Comparison of ENCODE assay signal across 15 cellular contexts in genomic region chr11:63764201-63764711, GRCh38. TPM values are rescaled to one million over a fixed set of nuclear protein-coding genes. Genes with fewer than 3 reads are reported as not detected.
A peak's percentile ranks its signal among the peaks of the same experiment; 100 is the strongest.
DNase-seq lines count a peak whose midpoint lies in the region; ATAC-seq and TF ChIP-seq lines count a peak whose summit lies in the region.
"Had no signal": no experiment of that assay in that cellular context is flagged by ENCODE, and none has a peak within 500 bp of the region (broad histone marks: within the 10 kb centered on the region; RNA-seq: fewer than 3 reads in every experiment).

No MANE protein-coding gene starts in this region.

- H3K4me2 ChIP-seq in mesendoderm (ENCODE audit: low read length), result no peak overlapping the region

- TF ChIP-seq CTCF in esophagus squamous epithelium (IDR thresholded peaks at IDR 0.05) (no peak), thyroid gland (IDR thresholded peaks at IDR 0.05) (no peak), Peyer's patch (IDR thresholded peaks at IDR 0.05) (no peak)

- intact Hi-C loops in esophagus squamous epithelium (cut with DNase I), result loop anchor here (10.0 kb wide), 1 partner anchor 51 kb away; the partner anchor contains the start of gene SPINDOC
- intact Hi-C loops in thyroid gland (cut with DNase I), result loop anchor here (10.0 kb wide), 1 partner anchor 51 kb away; the partner anchor contains the start of gene SPINDOC

- WGBS in esophagus squamous epithelium, 2 donors, result 97% methylated on average over 7 of the region's 43 CpGs; no CpG with 5 or more reads in 1 of the 2 donors
- no CpG with 5 or more reads among the region's 43 CpGs for WGBS in mesendoderm (ENCODE audit: extremely low coverage, insufficient coverage, low lambda C conversion rate)
- 58% methylated on average over 7 of the region's 43 CpGs; no CpG with 5 or more reads in 1 of the 2 donors for WGBS in thyroid gland, 2 donors

- H4K8ac ChIP-seq in mesendoderm (ENCODE audit: low read depth, low read length), result no peak overlapping the region

- peaks cover 6% of the 10 kb centered on the region for H3K79me1 ChIP-seq in mesendoderm (ENCODE audit: low read length)

- DNase-seq in esophagus squamous epithelium (lab: John Stamatoyannopoulos, UW) (no peak), mesendoderm (no peak), thyroid gland (no peak), Peyer's patch (no peak), NCI-H2029 treated with DMSO at 0.1 percent for 48 hours (lab: John Stamatoyannopoulos, UW) (no peak)
- DNase-seq: activated effector memory CD4-positive, alpha-beta T cell treated with Interleukin-2 at 50 U/mL for 16 hours; GOT3; mammary epithelial cell; NCI-H774; stimulated activated CD4-positive, alpha-beta T cell treated with anti-CD3 and anti-CD28 coated beads, Interleukin-1b, Interleukin-23, amount 100 ng/mL, for 48 hours had no signal

- H3K23ac ChIP-seq in mesendoderm (ENCODE audit: low read length), result no peak overlapping the region

- no peak overlapping the region for H2BK120ac ChIP-seq in mesendoderm (ENCODE audit: low read depth, low read length)

- peaks cover 45% of the 10 kb centered on the region for H3K79me2 ChIP-seq in mesendoderm (ENCODE audit: control insufficient read depth, insufficient read depth, low read length)

- H2AK5ac ChIP-seq in mesendoderm (ENCODE audit: low read length), result no peak overlapping the region

- H3K4ac ChIP-seq in mesendoderm (ENCODE audit: low read depth, low read length), result peak overlapping the region; percentile 74

- H3K27ac ChIP-seq in HUES48 (ENCODE audit: low read depth, low read length), result peak overlapping the region; percentile 91
- H3K27ac ChIP-seq in esophagus squamous epithelium, result peak overlapping the region in 3 of 4 donors; percentile 13 to 86 (median 83)
- peak overlapping the region; percentile 85 for H3K27ac ChIP-seq in mesendoderm (ENCODE audit: low read depth, low read length)
- peak overlapping the region; percentile 5 to 75 (median 20) for H3K27ac ChIP-seq in thyroid gland
- peak overlapping the region in 2 of 4 donors; percentile 46 to 49 for H3K27ac ChIP-seq in Peyer's patch
- H3K27ac ChIP-seq: C4-2B, SJSA1 had no signal

- no peak overlapping the region for H2BK15ac ChIP-seq in mesendoderm (replicated peaks; ENCODE audit: low read depth)

- H3K18ac ChIP-seq in mesendoderm (ENCODE audit: low read length), result peak overlapping the region; percentile 72

- no peaks in the 10 kb centered on the region for H3K9me3 ChIP-seq in HUES48 (ENCODE audit: control insufficient read depth, insufficient read depth, low read length)
- no peaks in the 10 kb centered on the region for H3K9me3 ChIP-seq in esophagus squamous epithelium
- H3K9me3 ChIP-seq in thyroid gland, result no peaks in the 10 kb centered on the region
- no peaks in the 10 kb centered on the region for H3K9me3 ChIP-seq in Peyer's patch
- H3K9me3 ChIP-seq: prostate gland had no signal

- H3K36me3 ChIP-seq in HUES48 (ENCODE audit: control insufficient read depth, insufficient read depth, low read length) (peaks cover 7% of the 10 kb centered on the region), esophagus squamous epithelium (peaks cover 0 to 30% (median 0%) of the 10 kb centered on the region in 3 donors), mesendoderm (ENCODE audit: control insufficient read depth, insufficient read depth, low read length) (no peaks in the 10 kb centered on the region), thyroid gland (no peaks in the 10 kb centered on the region), Peyer's patch (peaks cover 0 to under 1% (median 0%) of the 10 kb centered on the region in 3 donors)
- H3K36me3 ChIP-seq: prostate gland had no signal

- H3K27me3 ChIP-seq in HUES48 (ENCODE audit: control insufficient read depth, insufficient read depth, low read length) (no peaks in the 10 kb centered on the region), esophagus squamous epithelium (peaks cover 0 to 4% (median 0%) of the 10 kb centered on the region in 4 donors), mesendoderm (ENCODE audit: insufficient read depth, low read length, poor library complexity) (no peaks in the 10 kb centered on the region), thyroid gland (no peaks in the 10 kb centered on the region), Peyer's patch (no peaks in the 10 kb centered on the region)
- H3K27me3 ChIP-seq: SJSA1 had no signal

- H3K4me1 ChIP-seq in HUES48 (ENCODE audit: control insufficient read depth, insufficient read depth, low read length) (peaks cover 43% of the 10 kb centered on the region), esophagus squamous epithelium (peaks cover 18 to 73% (median 43%) of the 10 kb centered on the region in 3 donors), mesendoderm (ENCODE audit: control insufficient read depth, low read depth, low read length) (peaks cover 14% of the 10 kb centered on the region), thyroid gland (peaks cover 23 to 51% of the 10 kb centered on the region in 2 donors), Peyer's patch (peaks cover under 1 to 53% (median 5%) of the 10 kb centered on the region in 4 donors)

- peak overlapping the region; percentile 28; the same call in 1 of the 2 replicates for H3K9ac ChIP-seq in HUES48 (ENCODE audit: low read depth, low read length)
- peak overlapping the region; percentile 50 for H3K9ac ChIP-seq in mesendoderm (ENCODE audit: low read length)

- peak overlapping the region; percentile 72 for H3K56ac ChIP-seq in mesendoderm (ENCODE audit: low read length)

- TF ChIP-seq POLR2A in esophagus squamous epithelium (IDR thresholded peaks at IDR 0.05), result no peak
- TF ChIP-seq POLR2A in thyroid gland (IDR thresholded peaks at IDR 0.05), result no peak
- TF ChIP-seq POLR2A in Peyer's patch (IDR thresholded peaks at IDR 0.05), result no peak

- H4K5ac ChIP-seq in mesendoderm (ENCODE audit: low read length), result no peak overlapping the region

- peak overlapping the region; percentile 90; the same call in 1 of the 2 replicates for H3K4me3 ChIP-seq in HUES48 (ENCODE audit: low read depth, low read length)
- peak overlapping the region in 2 of 4 donors; percentile 51 to 68 for H3K4me3 ChIP-seq in esophagus squamous epithelium
- no peak overlapping the region for H3K4me3 ChIP-seq in mesendoderm (ENCODE audit: low read length)
- H3K4me3 ChIP-seq in thyroid gland (replicated peaks in 1 of 3), result peak overlapping the region in 1 of 3 donors; percentile 57
- H3K4me3 ChIP-seq in Peyer's patch, result peak overlapping the region in 2 of 4 donors; percentile 45 to 48
- H3K4me3 ChIP-seq: SJSA1 had no signal

- no peak for ATAC-seq in GM19455 (IDR thresholded peaks at IDR 0.05; ENCODE audit: unreplicated experiment)

- peak overlapping the region; percentile 70 for H2BK5ac ChIP-seq in mesendoderm (ENCODE audit: low read length)

RNA-seq across cellular contexts. Expression of gene ZFTA, which starts 4.3 kb away (rescaled TPM):
- total RNA-seq in esophagus squamous epithelium (10 to 100 TPM in 1 of 4 donors, 1 to 10 TPM in 3; 2.9 to 12.0 (median 4.6) TPM), thyroid gland (10 to 100 TPM; 14.7 to 29.7 (median 18.6) TPM), Peyer's patch (10 to 100 TPM in 1 of 4 donors, 1 to 10 TPM in 3; 3.7 to 10.5 (median 8.5) TPM)
- polyA plus RNA-seq in mesendoderm (2013, experiment 1 of 2), result 12.0 TPM
- 12.9 TPM for polyA plus RNA-seq in mesendoderm (2013, experiment 2 of 2)

RNA-seq across cellular contexts. Expression of gene SPINDOC, which starts 49.0 kb away (rescaled TPM):
- total RNA-seq in esophagus squamous epithelium (1 to 10 TPM; 3.4 to 8.8 (median 6.1) TPM), thyroid gland (10 to 100 TPM in 2 of 4 donors, 1 to 10 TPM in 2; 7.4 to 12.6 (median 10.3) TPM), Peyer's patch (10 to 100 TPM in 1 of 4 donors, 1 to 10 TPM in 3; 3.5 to 15.7 (median 6.4) TPM)
- polyA plus RNA-seq in mesendoderm (2013, experiment 1 of 2), result 63.0 TPM
- 65.1 TPM for polyA plus RNA-seq in mesendoderm (2013, experiment 2 of 2)
